Comparison of ENCODE assay signal across 23 cellular contexts in the genomic region with DNA sequence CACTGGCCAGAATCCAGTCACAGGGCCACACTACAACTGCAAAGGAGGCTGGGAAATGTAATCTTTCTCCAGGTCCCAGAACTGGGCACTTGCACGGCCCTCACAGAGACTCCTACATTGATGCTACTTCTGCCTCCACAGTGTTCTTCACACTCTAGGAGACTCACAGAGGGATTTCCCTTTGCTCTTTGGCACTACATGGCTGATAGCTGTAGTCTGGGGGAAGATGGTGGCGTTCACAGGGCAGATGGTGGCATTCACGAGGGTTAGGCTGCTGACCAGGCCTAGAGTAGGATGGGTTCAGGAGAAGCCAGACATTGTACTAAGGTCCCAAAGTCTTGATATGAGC.
"Had no signal": no experiment of that assay in that cellular context is flagged by ENCODE, and none has a peak within 500 bp of the region (broad histone marks: within the 10 kb centered on the region; RNA-seq: fewer than 3 reads in every experiment).

No MANE protein-coding gene starts in this region.

- FAIRE-seq: endometrium, frontal cortex, islet of Langerhans had no signal

- H3K4me3 Mint-ChIP-seq: activated B cell treated with CpG ODN at 0.5 μM for 24 hours; activated CD8-positive, alpha-beta T cell treated with anti-CD3 and anti-CD28 coated beads for 36 hours; activated naive CD4-positive, alpha-beta T cell treated with anti-CD3 and anti-CD28 coated beads, Interleukin-2, amount 50 U/mL, for 24 hours; activated T-cell treated with anti-CD3 and anti-CD28 coated beads, Interleukin-2, amount 50 U/mL, for 4 hours; activated T-helper 17 cell treated with anti-CD3 and anti-CD28 coated beads, Interleukin-2, amount 50 U/mL, for 72 hours; mesothelial cell of epicardium; naive thymus-derived CD4-positive, alpha-beta T cell; stimulated activated naive CD8-positive, alpha-beta T cell treated with anti-CD3 and anti-CD28 coated beads, Interleukin-15, Interleukin-2, amounts not matched to agents 100 ng/mL and 50 ng/mL, for 24 hours; T-helper 17 cell had no signal

- H3K27me3 ChIP-seq: colonic mucosa, right atrium auricular region, thyroid gland had no signal

- H3K36me3 Mint-ChIP-seq: activated naive CD4-positive, alpha-beta T cell treated with anti-CD3 and anti-CD28 coated beads, Interleukin-2, amount 50 U/mL, for 24 hours; mesothelial cell of epicardium; naive thymus-derived CD4-positive, alpha-beta T cell had no signal

- DNase-seq: activated B cell treated with CpG ODN at 0.5 μM for 24 hours; activated CD4-positive, alpha-beta T cell treated with anti-CD3 and anti-CD28 coated beads, Interleukin-2, amount 50 U/mL, for 1 hour; activated CD8-positive, alpha-beta T cell treated with anti-CD3 and anti-CD28 coated beads for 36 hours; activated gamma-delta T cell treated with Interleukin-2 at 50 U/mL for 16 hours; activated T-cell treated with anti-CD3 and anti-CD28 coated beads, Interleukin-2, amount 50 U/mL, for 4 hours; cerebellar nuclear complex; colonic mucosa; effector CD8-positive, alpha-beta T cell; glutamatergic neuron; left ventricle myocardium superior; naive thymus-derived CD4-positive, alpha-beta T cell; nucleus accumbens; stimulated activated CD4-positive, alpha-beta T cell treated with anti-CD3 and anti-CD28 coated beads, Interleukin-4, amount 100 ng/mL, for 1 hour; T-helper 17 cell; thyroid gland had no signal

- H3K9me3 ChIP-seq: colonic mucosa, right atrium auricular region, thyroid gland had no signal

- H3K27me3 Mint-ChIP-seq: activated B cell treated with CpG ODN at 0.5 μM for 24 hours had no signal

- H3K27ac Mint-ChIP-seq: activated B cell treated with CpG ODN at 0.5 μM for 24 hours; activated CD8-positive, alpha-beta T cell treated with anti-CD3 and anti-CD28 coated beads for 36 hours; activated naive CD4-positive, alpha-beta T cell treated with anti-CD3 and anti-CD28 coated beads, Interleukin-2, amount 50 U/mL, for 24 hours; activated T-helper 17 cell treated with anti-CD3 and anti-CD28 coated beads, Interleukin-2, amount 50 U/mL, for 72 hours; mesothelial cell of epicardium; naive thymus-derived CD4-positive, alpha-beta T cell; stimulated activated naive CD8-positive, alpha-beta T cell treated with anti-CD3 and anti-CD28 coated beads, Interleukin-15, Interleukin-2, amounts not matched to agents 100 ng/mL and 50 ng/mL, for 24 hours; T-helper 17 cell had no signal

- H3K4me1 Mint-ChIP-seq: activated B cell treated with CpG ODN at 0.5 μM for 24 hours; activated naive CD4-positive, alpha-beta T cell treated with anti-CD3 and anti-CD28 coated beads, Interleukin-2, amount 50 U/mL, for 24 hours; activated T-helper 17 cell treated with anti-CD3 and anti-CD28 coated beads, Interleukin-2, amount 50 U/mL, for 72 hours; naive thymus-derived CD4-positive, alpha-beta T cell; T-helper 17 cell had no signal

- H3K9me3 Mint-ChIP-seq: activated B cell treated with CpG ODN at 0.5 μM for 24 hours; activated CD8-positive, alpha-beta T cell treated with anti-CD3 and anti-CD28 coated beads for 36 hours; activated naive CD4-positive, alpha-beta T cell treated with anti-CD3 and anti-CD28 coated beads, Interleukin-2, amount 50 U/mL, for 24 hours; activated T-cell treated with anti-CD3 and anti-CD28 coated beads, Interleukin-2, amount 50 U/mL, for 4 hours had no signal

- ATAC-seq: activated CD8-positive, alpha-beta T cell treated with anti-CD3 and anti-CD28 coated beads for 36 hours; activated T-cell treated with anti-CD3 and anti-CD28 coated beads, Interleukin-2, amount 50 U/mL, for 4 hours; activated T-helper 17 cell treated with anti-CD3 and anti-CD28 coated beads, Interleukin-2, amount 50 U/mL, for 72 hours; left ventricle myocardium superior; naive thymus-derived CD4-positive, alpha-beta T cell; T-helper 17 cell had no signal

- H3K4me3 ChIP-seq: colonic mucosa, right atrium auricular region, thyroid gland had no signal

- H3K4me1 ChIP-seq: colonic mucosa had no signal

- H3K27ac ChIP-seq: colonic mucosa, right atrium auricular region, thyroid gland had no signal

- H3K36me3 ChIP-seq: colonic mucosa, right atrium auricular region, thyroid gland had no signal
